ENCODE assay signal across 1 cellular context in genomic region chr22:21599053-21599893, GRCh38.
A peak's percentile ranks its signal among the peaks of the same experiment; 100 is the strongest.
TF ChIP-seq lines count a peak whose summit lies in the region.

No MANE protein-coding gene starts in this region.

TF ChIP-seq in K562, 482 proteins besides CTCF, POLR2A, EP300 and RAD21 (continues in another document):
- peak in 1 of 2 experiments; percentile 28; a peak in 1 of 4 replicates for TF ChIP-seq FOXA3 (CRISPR knock-in tag; conservative IDR thresholded peaks at IDR 0.05 in 1 of 2, IDR thresholded peaks at IDR 0.05 in 1 of 2)
- no peak for TF ChIP-seq ZNF644 (tag; IDR thresholded peaks at IDR 0.05; ENCODE audit: low read depth)
- TF ChIP-seq ZNF436 (CRISPR knock-in tag; IDR thresholded peaks at IDR 0.05) = no peak
- no peak for TF ChIP-seq ZSCAN29 (IDR thresholded peaks at IDR 0.05)
- no peak for TF ChIP-seq MYBL2 (IDR thresholded peaks at IDR 0.05; ENCODE audit: low read depth)
- no peak for TF ChIP-seq MYBL2 (CRISPR knock-in tag; IDR thresholded peaks at IDR 0.05; ENCODE audit: borderline replicate concordance)
- no peak for TF ChIP-seq NR4A1 (CRISPR knock-in tag; IDR thresholded peaks at IDR 0.05)
- TF ChIP-seq NR4A1 (tag; IDR thresholded peaks at IDR 0.05) = no peak
- peak; percentile 7; the same call in 1 of the 2 replicates for TF ChIP-seq ATF1 (CRISPR knock-in tag; IDR thresholded peaks at IDR 0.05)
- no peak for TF ChIP-seq ATF1 (tag; IDR thresholded peaks at IDR 0.05)
- no peak for TF ChIP-seq SLC30A9 (CRISPR knock-in tag; IDR thresholded peaks at IDR 0.05)
- no peak for TF ChIP-seq SMARCC2 (IDR thresholded peaks at IDR 0.05; ENCODE audit: low read depth)
- TF ChIP-seq, protein P1, sequence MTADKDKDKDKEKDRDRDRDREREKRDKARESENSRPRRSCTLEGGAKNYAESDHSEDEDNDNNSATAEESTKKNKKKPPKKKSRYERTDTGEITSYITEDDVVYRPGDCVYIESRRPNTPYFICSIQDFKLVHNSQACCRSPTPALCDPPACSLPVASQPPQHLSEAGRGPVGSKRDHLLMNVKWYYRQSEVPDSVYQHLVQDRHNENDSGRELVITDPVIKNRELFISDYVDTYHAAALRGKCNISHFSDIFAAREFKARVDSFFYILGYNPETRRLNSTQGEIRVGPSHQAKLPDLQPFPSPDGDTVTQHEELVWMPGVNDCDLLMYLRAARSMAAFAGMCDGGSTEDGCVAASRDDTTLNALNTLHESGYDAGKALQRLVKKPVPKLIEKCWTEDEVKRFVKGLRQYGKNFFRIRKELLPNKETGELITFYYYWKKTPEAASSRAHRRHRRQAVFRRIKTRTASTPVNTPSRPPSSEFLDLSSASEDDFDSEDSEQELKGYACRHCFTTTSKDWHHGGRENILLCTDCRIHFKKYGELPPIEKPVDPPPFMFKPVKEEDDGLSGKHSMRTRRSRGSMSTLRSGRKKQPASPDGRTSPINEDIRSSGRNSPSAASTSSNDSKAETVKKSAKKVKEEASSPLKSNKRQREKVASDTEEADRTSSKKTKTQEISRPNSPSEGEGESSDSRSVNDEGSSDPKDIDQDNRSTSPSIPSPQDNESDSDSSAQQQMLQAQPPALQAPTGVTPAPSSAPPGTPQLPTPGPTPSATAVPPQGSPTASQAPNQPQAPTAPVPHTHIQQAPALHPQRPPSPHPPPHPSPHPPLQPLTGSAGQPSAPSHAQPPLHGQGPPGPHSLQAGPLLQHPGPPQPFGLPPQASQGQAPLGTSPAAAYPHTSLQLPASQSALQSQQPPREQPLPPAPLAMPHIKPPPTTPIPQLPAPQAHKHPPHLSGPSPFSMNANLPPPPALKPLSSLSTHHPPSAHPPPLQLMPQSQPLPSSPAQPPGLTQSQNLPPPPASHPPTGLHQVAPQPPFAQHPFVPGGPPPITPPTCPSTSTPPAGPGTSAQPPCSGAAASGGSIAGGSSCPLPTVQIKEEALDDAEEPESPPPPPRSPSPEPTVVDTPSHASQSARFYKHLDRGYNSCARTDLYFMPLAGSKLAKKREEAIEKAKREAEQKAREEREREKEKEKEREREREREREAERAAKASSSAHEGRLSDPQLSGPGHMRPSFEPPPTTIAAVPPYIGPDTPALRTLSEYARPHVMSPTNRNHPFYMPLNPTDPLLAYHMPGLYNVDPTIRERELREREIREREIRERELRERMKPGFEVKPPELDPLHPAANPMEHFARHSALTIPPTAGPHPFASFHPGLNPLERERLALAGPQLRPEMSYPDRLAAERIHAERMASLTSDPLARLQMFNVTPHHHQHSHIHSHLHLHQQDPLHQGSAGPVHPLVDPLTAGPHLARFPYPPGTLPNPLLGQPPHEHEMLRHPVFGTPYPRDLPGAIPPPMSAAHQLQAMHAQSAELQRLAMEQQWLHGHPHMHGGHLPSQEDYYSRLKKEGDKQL (CRISPR knock-in tag; IDR thresholded peaks at IDR 0.05; ENCODE audit: borderline replicate concordance) = no peak; the same call in 1 of the 2 replicates
- TF ChIP-seq ZNF57 (CRISPR knock-in tag; IDR thresholded peaks at IDR 0.05) = no peak
- no peak for TF ChIP-seq ZNF146 (CRISPR knock-in tag; IDR thresholded peaks at IDR 0.05; ENCODE audit: unreplicated experiment)
- TF ChIP-seq GABPB1 (CRISPR knock-in tag; IDR thresholded peaks at IDR 0.05) = 0 out of 2 replicates have a peak, but pooled peaks have one; percentile 9
- no peak for TF ChIP-seq CAMTA2 (CRISPR knock-in tag; conservative IDR thresholded peaks at IDR 0.05)
- no peak for TF ChIP-seq BRD9 (IDR thresholded peaks at IDR 0.05; ENCODE audit: low read depth, partially characterized antibody)
- no peak for TF ChIP-seq TEAD4 (IDR thresholded peaks at IDR 0.05; ENCODE audit: low read length)
- TF ChIP-seq TEAD4 (CRISPR knock-in tag; IDR thresholded peaks at IDR 0.05; ENCODE audit: borderline replicate concordance) = 0 out of 2 replicates have a peak, but pooled peaks have one; percentile 68
- TF ChIP-seq MAFF (IDR thresholded peaks at IDR 0.05; ENCODE audit: low read length) = no peak
- TF ChIP-seq HIVEP1 (CRISPR knock-in tag; IDR thresholded peaks at IDR 0.05) = no peak
- no peak for TF ChIP-seq ZNF232 (CRISPR knock-in tag; IDR thresholded peaks at IDR 0.05)
- 0 out of 2 replicates have a peak, but pooled peaks have one; percentile 21 for TF ChIP-seq MED1 (CRISPR knock-in tag; IDR thresholded peaks at IDR 0.05; ENCODE audit: borderline replicate concordance)
- no peak for TF ChIP-seq ADNP (tag; IDR thresholded peaks at IDR 0.05)
- TF ChIP-seq THRAP3 (IDR thresholded peaks at IDR 0.05; ENCODE audit: borderline replicate concordance) = no peak
- TF ChIP-seq RBM25 (IDR thresholded peaks at IDR 0.05; ENCODE audit: low read depth, low read length, severe bottlenecking) = no peak
- TF ChIP-seq SIN3A (IDR thresholded peaks at IDR 0.05; ENCODE audit: borderline replicate concordance in 2 of 2, control insufficient read depth in 1 of 2, low read depth in 2 of 2, low read length in 2 of 2) = peak in 1 of 2 experiments; percentile 59; a peak in 1 of 4 replicates
- no peak for TF ChIP-seq TOE1 (IDR thresholded peaks at IDR 0.05; ENCODE audit: borderline replicate concordance)
- TF ChIP-seq TOE1 (CRISPR knock-in tag; IDR thresholded peaks at IDR 0.05; ENCODE audit: borderline replicate concordance, low read depth) = no peak
- peak; percentile 12 for TF ChIP-seq STAG1 (CRISPR knock-in tag; IDR thresholded peaks at IDR 0.05; ENCODE audit: borderline replicate concordance)
- TF ChIP-seq NFE2 (IDR thresholded peaks at IDR 0.05; ENCODE audit: low read depth) = no peak
- TF ChIP-seq, protein P2, sequence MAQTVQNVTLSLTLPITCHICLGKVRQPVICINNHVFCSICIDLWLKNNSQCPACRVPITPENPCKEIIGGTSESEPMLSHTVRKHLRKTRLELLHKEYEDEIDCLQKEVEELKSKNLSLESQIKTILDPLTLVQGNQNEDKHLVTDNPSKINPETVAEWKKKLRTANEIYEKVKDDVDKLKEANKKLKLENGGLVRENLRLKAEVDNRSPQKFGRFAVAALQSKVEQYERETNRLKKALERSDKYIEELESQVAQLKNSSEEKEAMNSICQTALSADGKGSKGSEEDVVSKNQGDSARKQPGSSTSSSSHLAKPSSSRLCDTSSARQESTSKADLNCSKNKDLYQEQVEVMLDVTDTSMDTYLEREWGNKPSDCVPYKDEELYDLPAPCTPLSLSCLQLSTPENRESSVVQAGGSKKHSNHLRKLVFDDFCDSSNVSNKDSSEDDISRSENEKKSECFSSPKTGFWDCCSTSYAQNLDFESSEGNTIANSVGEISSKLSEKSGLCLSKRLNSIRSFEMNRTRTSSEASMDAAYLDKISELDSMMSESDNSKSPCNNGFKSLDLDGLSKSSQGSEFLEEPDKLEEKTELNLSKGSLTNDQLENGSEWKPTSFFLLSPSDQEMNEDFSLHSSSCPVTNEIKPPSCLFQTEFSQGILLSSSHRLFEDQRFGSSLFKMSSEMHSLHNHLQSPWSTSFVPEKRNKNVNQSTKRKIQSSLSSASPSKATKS (CRISPR knock-in tag; IDR thresholded peaks at IDR 0.05) = no peak
- TF ChIP-seq CHAMP1 (IDR thresholded peaks at IDR 0.05) = no peak
- TF ChIP-seq SREBF2 (CRISPR knock-in tag; IDR thresholded peaks at IDR 0.05) = no peak
- TF ChIP-seq SREBF1 (IDR thresholded peaks at IDR 0.05; ENCODE audit: borderline replicate concordance, low read depth, low read length) = no peak
- TF ChIP-seq, protein P3, sequence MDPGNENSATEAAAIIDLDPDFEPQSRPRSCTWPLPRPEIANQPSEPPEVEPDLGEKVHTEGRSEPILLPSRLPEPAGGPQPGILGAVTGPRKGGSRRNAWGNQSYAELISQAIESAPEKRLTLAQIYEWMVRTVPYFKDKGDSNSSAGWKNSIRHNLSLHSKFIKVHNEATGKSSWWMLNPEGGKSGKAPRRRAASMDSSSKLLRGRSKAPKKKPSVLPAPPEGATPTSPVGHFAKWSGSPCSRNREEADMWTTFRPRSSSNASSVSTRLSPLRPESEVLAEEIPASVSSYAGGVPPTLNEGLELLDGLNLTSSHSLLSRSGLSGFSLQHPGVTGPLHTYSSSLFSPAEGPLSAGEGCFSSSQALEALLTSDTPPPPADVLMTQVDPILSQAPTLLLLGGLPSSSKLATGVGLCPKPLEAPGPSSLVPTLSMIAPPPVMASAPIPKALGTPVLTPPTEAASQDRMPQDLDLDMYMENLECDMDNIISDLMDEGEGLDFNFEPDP (CRISPR knock-in tag; IDR thresholded peaks at IDR 0.05) = no peak
- TF ChIP-seq ZC3H4 (CRISPR knock-in tag; IDR thresholded peaks at IDR 0.05; ENCODE audit: borderline replicate concordance) = 0 out of 2 replicates have a peak, but pooled peaks have one; percentile 76
- TF ChIP-seq HDAC1 (IDR thresholded peaks at IDR 0.05) = no peak
- TF ChIP-seq, protein P4, sequence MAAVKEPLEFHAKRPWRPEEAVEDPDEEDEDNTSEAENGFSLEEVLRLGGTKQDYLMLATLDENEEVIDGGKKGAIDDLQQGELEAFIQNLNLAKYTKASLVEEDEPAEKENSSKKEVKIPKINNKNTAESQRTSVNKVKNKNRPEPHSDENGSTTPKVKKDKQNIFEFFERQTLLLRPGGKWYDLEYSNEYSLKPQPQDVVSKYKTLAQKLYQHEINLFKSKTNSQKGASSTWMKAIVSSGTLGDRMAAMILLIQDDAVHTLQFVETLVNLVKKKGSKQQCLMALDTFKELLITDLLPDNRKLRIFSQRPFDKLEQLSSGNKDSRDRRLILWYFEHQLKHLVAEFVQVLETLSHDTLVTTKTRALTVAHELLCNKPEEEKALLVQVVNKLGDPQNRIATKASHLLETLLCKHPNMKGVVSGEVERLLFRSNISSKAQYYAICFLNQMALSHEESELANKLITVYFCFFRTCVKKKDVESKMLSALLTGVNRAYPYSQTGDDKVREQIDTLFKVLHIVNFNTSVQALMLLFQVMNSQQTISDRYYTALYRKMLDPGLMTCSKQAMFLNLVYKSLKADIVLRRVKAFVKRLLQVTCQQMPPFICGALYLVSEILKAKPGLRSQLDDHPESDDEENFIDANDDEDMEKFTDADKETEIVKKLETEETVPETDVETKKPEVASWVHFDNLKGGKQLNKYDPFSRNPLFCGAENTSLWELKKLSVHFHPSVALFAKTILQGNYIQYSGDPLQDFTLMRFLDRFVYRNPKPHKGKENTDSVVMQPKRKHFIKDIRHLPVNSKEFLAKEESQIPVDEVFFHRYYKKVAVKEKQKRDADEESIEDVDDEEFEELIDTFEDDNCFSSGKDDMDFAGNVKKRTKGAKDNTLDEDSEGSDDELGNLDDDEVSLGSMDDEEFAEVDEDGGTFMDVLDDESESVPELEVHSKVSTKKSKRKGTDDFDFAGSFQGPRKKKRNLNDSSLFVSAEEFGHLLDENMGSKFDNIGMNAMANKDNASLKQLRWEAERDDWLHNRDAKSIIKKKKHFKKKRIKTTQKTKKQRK (IDR thresholded peaks at IDR 0.05; ENCODE audit: borderline replicate concordance, low read depth, low read length) = 0 out of 2 replicates have a peak, but pooled peaks have one; percentile 35
- peak; percentile 50; the same call in 1 of the 2 replicates for TF ChIP-seq ZNF740 (CRISPR knock-in tag; IDR thresholded peaks at IDR 0.05)
- no peak for TF ChIP-seq ZNF740 (tag; IDR thresholded peaks at IDR 0.05)
- TF ChIP-seq NR2C2 (CRISPR knock-in tag; IDR thresholded peaks at IDR 0.05) = no peak; the same call in 1 of the 2 replicates
- no peak for TF ChIP-seq NR2C2 (tag; IDR thresholded peaks at IDR 0.05)
- no peak for TF ChIP-seq TAF15 (IDR thresholded peaks at IDR 0.05; ENCODE audit: low read depth, low read length)
- TF ChIP-seq NR0B1 (IDR thresholded peaks at IDR 0.05; ENCODE audit: partially characterized antibody) = no peak
- TF ChIP-seq HOXB6 (CRISPR knock-in tag; IDR thresholded peaks at IDR 0.05; ENCODE audit: borderline replicate concordance) = no peak
- TF ChIP-seq HNRNPLL (IDR thresholded peaks at IDR 0.05; ENCODE audit: low read depth, low read length, poor library complexity, severe bottlenecking) = peak; percentile 17
